10 cellular contexts compared by ENCODE assay signal in genomic region chr12:4118601-4119156, GRCh38.
DNase-seq lines count a peak whose midpoint lies in the region; ATAC-seq and TF ChIP-seq lines count a peak whose summit lies in the region.
"Had no signal": no experiment of that assay in that cellular context is flagged by ENCODE, and none has a peak within 500 bp of the region (broad histone marks: within the 10 kb centered on the region; RNA-seq: fewer than 3 reads in every experiment).

No MANE protein-coding gene starts in this region.

- peaks cover 0 to 33% (median 19%) of the 10 kb centered on the region in 9 donors for H3K4me1 ChIP-seq in heart right ventricle
- H3K4me1 ChIP-seq: A549 had no signal

- H3K27me3 ChIP-seq in heart right ventricle, result peaks cover 0 to 44% (median 0%) of the 10 kb centered on the region in 7 donors

- ATAC-seq in HG02973 (IDR thresholded peaks at IDR 0.05; ENCODE audit: unreplicated experiment) (peak; percentile 2), heart right ventricle (no peak), GM21723 (IDR thresholded peaks at IDR 0.05; ENCODE audit: unreplicated experiment) (no peak)
- ATAC-seq in activated naive CD4-positive, alpha-beta T cell treated with anti-CD3 and anti-CD28 coated beads, Interleukin-2, amount 50 U/mL, for 72 hours, result peak; percentile 55 to 64
- ATAC-seq: A549 had no signal

- TF ChIP-seq CTCF in heart right ventricle (IDR thresholded peaks at IDR 0.05), result no peak

- no peak overlapping the region for H3K27ac ChIP-seq in heart right ventricle
- H3K27ac ChIP-seq: A549 had no signal

- H3K27ac Mint-ChIP-seq in activated naive CD4-positive, alpha-beta T cell treated with anti-CD3 and anti-CD28 coated beads, Interleukin-2, amount 50 U/mL, for 72 hours, result peak overlapping the region; percentile 87 to 95

- H3K9me3 ChIP-seq in heart right ventricle, result no peaks in the 10 kb centered on the region
- H3K9me3 ChIP-seq: A549 had no signal

- peaks cover 0 to 5% of the 10 kb centered on the region in 2 donors for H3K36me3 Mint-ChIP-seq in activated naive CD4-positive, alpha-beta T cell treated with anti-CD3 and anti-CD28 coated beads, Interleukin-2, amount 50 U/mL, for 72 hours

- DNase-seq in activated CD4-positive, alpha-beta T cell treated with anti-CD3 and anti-CD28 coated beads for 48 hours, result peak; percentile 60
- no peak for DNase-seq in activated CD4-positive, alpha-beta T cell treated with anti-CD3 and anti-CD28 coated beads, Interleukin-2, amount 50 U/mL, for 1 hour
- DNase-seq in activated naive CD4-positive, alpha-beta T cell treated with anti-CD3 and anti-CD28 coated beads, Interleukin-2, amount 50 U/mL, for 72 hours (ENCODE audit: low spot score in 2 of 2), result peak in 1 of 2 donors; percentile 74
- peak; percentile 59 for DNase-seq in stimulated activated CD8-positive, alpha-beta memory T cell treated with anti-CD3 and anti-CD28 coated beads, Interleukin-4, amount 100 ng/mL, for 48 hours
- DNase-seq in heart right ventricle (no peak), SIG-M5 (lab: John Stamatoyannopoulos, UW) (no peak)
- DNase-seq: NCI-H1436 had no signal

- 63 to 72% methylated on average over 7 of the region's 7 CpGs for WGBS in heart right ventricle, 2 donors

- intact Hi-C loops in heart right ventricle (cut with DNase I), result loop anchor here in 2 of 10 donors (10.0 kb wide), 2 partner anchors 116 to 166 kb away; no protein-coding TSS in a partner anchor

- no peaks in the 10 kb centered on the region for H3K36me3 ChIP-seq in heart right ventricle

- peak overlapping the region in 1 of 10 donors; percentile 14 for H3K4me3 ChIP-seq in heart right ventricle
- H3K4me3 ChIP-seq: A549 had no signal

- H3K9me3 Mint-ChIP-seq in activated naive CD4-positive, alpha-beta T cell treated with anti-CD3 and anti-CD28 coated beads, Interleukin-2, amount 50 U/mL, for 72 hours, result peaks cover 0 to 3% of the 10 kb centered on the region in 2 donors

Comparison
In these comparisons a context has a peak if more than half of its experiments do, and no peak if none do; other contexts are left out.
1. DNase-seq: peak in activated CD4-positive, alpha-beta T cell treated with anti-CD3 and anti-CD28 coated beads for 48 hours (single experiment) and stimulated activated CD8-positive, alpha-beta memory T cell treated with anti-CD3 and anti-CD28 coated beads, Interleukin-4, amount 100 ng/mL, for 48 hours (single experiment); none in activated CD4-positive, alpha-beta T cell treated with anti-CD3 and anti-CD28 coated beads, Interleukin-2, amount 50 U/mL, for 1 hour (single experiment), heart right ventricle (0 of 2) and SIG-M5 (single experiment).
2. ATAC-seq: peak in HG02973 (single experiment) and activated naive CD4-positive, alpha-beta T cell treated with anti-CD3 and anti-CD28 coated beads, Interleukin-2, amount 50 U/mL, for 72 hours (2 of 2); none in heart right ventricle (0 of 8) and GM21723 (single experiment).